In the genomic region with DNA sequence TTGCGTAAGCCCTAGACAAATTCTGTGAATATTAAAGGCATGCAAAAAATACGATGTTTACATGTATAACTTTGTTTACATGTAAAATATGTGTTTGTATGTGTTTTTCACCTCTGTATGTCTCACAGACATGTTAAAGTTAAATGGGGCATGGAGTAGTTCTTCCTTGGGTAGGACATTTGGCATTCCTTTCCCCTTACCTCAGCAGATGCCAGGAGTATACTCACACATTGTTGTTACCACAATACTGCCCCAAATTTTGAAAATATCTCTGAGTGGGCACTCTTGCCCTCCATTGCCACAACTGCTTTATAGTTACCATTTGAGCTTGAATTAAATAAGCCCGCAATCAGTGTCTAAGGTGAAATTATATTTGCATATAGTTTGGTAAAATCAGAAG, we compare ENCODE assay signal across 20 cellular contexts.
"Had no signal": no experiment of that assay in that cellular context is flagged by ENCODE, and none has a peak within 500 bp of the region (broad histone marks: within the 10 kb centered on the region; RNA-seq: fewer than 3 reads in every experiment).

No MANE protein-coding gene starts in this region.

- H3K4me1 ChIP-seq: body of pancreas, left lung, upper lobe of left lung had no signal

- H3K4me3 ChIP-seq: body of pancreas, cardiac muscle cell, left lung, lung, thoracic aorta, upper lobe of left lung had no signal

- DNase-seq: activated CD4-positive, alpha-beta memory T cell treated with anti-CD3 and anti-CD28 coated beads for 36 hours; activated CD4-positive, alpha-beta T cell treated with anti-CD3 and anti-CD28 coated beads for 4 hours; activated CD4-positive, CD25-positive, alpha-beta regulatory T cell; activated effector memory CD4-positive, alpha-beta T cell treated with anti-CD3 and anti-CD28 coated beads, Interleukin-2, amount 50 U/mL, for 16 hours; activated naive CD4-positive, alpha-beta T cell treated with anti-CD3 and anti-CD28 coated beads, Interleukin-2, amount 10 ng/mL, durations not matched to agents 7 days and 5 days; activated T-cell treated with anti-CD3 and anti-CD28 coated beads, Interleukin-2, amount 50 U/mL, for 72 hours; amygdala; body of pancreas; kidney; left lung; naive thymus-derived CD8-positive, alpha-beta T cell; stimulated activated CD4-positive, alpha-beta T cell treated with anti-CD3 and anti-CD28 coated beads, Interleukin-4, amount 100 ng/mL, for 24 hours; stimulated activated naive CD4-positive, alpha-beta T cell treated with Interleukin-2 at 50 U/mL for 16 hours; T-helper 9 cell; upper lobe of left lung had no signal

- H3K27ac ChIP-seq: body of pancreas, cardiac muscle cell, left lung, thoracic aorta, upper lobe of left lung had no signal

- ATAC-seq: activated T-cell treated with anti-CD3 and anti-CD28 coated beads, Interleukin-2, amount 50 U/mL, for 72 hours; body of pancreas; left lung; naive thymus-derived CD8-positive, alpha-beta T cell had no signal

- FAIRE-seq: endometrium, kidney had no signal

- H3K36me3 ChIP-seq: thoracic aorta had no signal

- H3K4me1 Mint-ChIP-seq: activated naive CD4-positive, alpha-beta T cell treated with anti-CD3 and anti-CD28 coated beads, Interleukin-2, amount 10 ng/mL, durations not matched to agents 7 days and 5 days had no signal

- H3K9me3 ChIP-seq: body of pancreas, left lung, thoracic aorta, upper lobe of left lung had no signal

- H3K4me3 Mint-ChIP-seq: activated CD4-positive, alpha-beta memory T cell treated with anti-CD3 and anti-CD28 coated beads for 36 hours; activated naive CD4-positive, alpha-beta T cell treated with anti-CD3 and anti-CD28 coated beads, Interleukin-2, amount 10 ng/mL, durations not matched to agents 7 days and 5 days; activated T-cell treated with anti-CD3 and anti-CD28 coated beads, Interleukin-2, amount 50 U/mL, for 72 hours; naive thymus-derived CD8-positive, alpha-beta T cell had no signal

- H3K27me3 Mint-ChIP-seq: activated CD4-positive, alpha-beta memory T cell treated with anti-CD3 and anti-CD28 coated beads for 36 hours; activated naive CD4-positive, alpha-beta T cell treated with anti-CD3 and anti-CD28 coated beads, Interleukin-2, amount 10 ng/mL, durations not matched to agents 7 days and 5 days; naive thymus-derived CD8-positive, alpha-beta T cell; progenitor cell of endocrine pancreas had no signal

- H3K36me3 Mint-ChIP-seq: activated CD4-positive, alpha-beta memory T cell treated with anti-CD3 and anti-CD28 coated beads for 36 hours; activated naive CD4-positive, alpha-beta T cell treated with anti-CD3 and anti-CD28 coated beads, Interleukin-2, amount 10 ng/mL, durations not matched to agents 7 days and 5 days had no signal

- H3K27me3 ChIP-seq: body of pancreas, cardiac muscle cell, left lung, upper lobe of left lung had no signal

- H3K27ac Mint-ChIP-seq: activated CD4-positive, alpha-beta memory T cell treated with anti-CD3 and anti-CD28 coated beads for 36 hours; activated naive CD4-positive, alpha-beta T cell treated with anti-CD3 and anti-CD28 coated beads, Interleukin-2, amount 10 ng/mL, durations not matched to agents 7 days and 5 days; activated T-cell treated with anti-CD3 and anti-CD28 coated beads, Interleukin-2, amount 50 U/mL, for 72 hours; naive thymus-derived CD8-positive, alpha-beta T cell; progenitor cell of endocrine pancreas had no signal
